Comparison of ENCODE assay signal across 8 cellular contexts in genomic region chr3:198071602-198072285, GRCh38.
A peak's percentile ranks its signal among the peaks of the same experiment; 100 is the strongest.
DNase-seq lines count a peak whose midpoint lies in the region.

No MANE protein-coding gene starts in this region.

- DNase-seq in activated gamma-delta T cell treated with Interleukin-2 at 50 U/mL for 16 hours (peak; percentile 55), activated gamma-delta T cell (lab: John Stamatoyannopoulos, UW) (no peak), HT-29 (ENCODE audit: low spot score) (peak; percentile 87), foreskin melanocyte (peak; percentile 48), cerebellar nuclear complex (lab: John Stamatoyannopoulos, UW) (no peak), NCI-H1417 (lab: John Stamatoyannopoulos, UW) (no peak)
- peak; percentile 74 for DNase-seq in activated CD8-positive, alpha-beta memory T cell treated with anti-CD3 and anti-CD28 coated beads for 24 hours
- peak; percentile 20 for DNase-seq in stimulated activated CD8-positive, alpha-beta memory T cell treated with anti-CD3 and anti-CD28 coated beads, Interleukin-12 subunit alpha, Interleukin-12 subunit beta, amount 100 ng/mL, for 24 hours (ENCODE audit: extremely low read depth)

Comparison
In these comparisons a context has a peak if more than half of its experiments do, and no peak if none do; other contexts are left out.
1. DNase-seq: peak in activated gamma-delta T cell treated with Interleukin-2 at 50 U/mL for 16 hours (single experiment), HT-29 (single experiment), activated CD8-positive, alpha-beta memory T cell treated with anti-CD3 and anti-CD28 coated beads for 24 hours (single experiment), foreskin melanocyte (single experiment) and stimulated activated CD8-positive, alpha-beta memory T cell treated with anti-CD3 and anti-CD28 coated beads, Interleukin-12 subunit alpha, Interleukin-12 subunit beta, amount 100 ng/mL, for 24 hours (single experiment); none in activated gamma-delta T cell (single experiment), cerebellar nuclear complex (0 of 2) and NCI-H1417 (0 of 3).